ENCODE assay signal across 22 cellular contexts in genomic region chr16:84957792-84958191, GRCh38.
"Had no signal": no experiment of that assay in that cellular context is flagged by ENCODE, and none has a peak within 500 bp of the region (broad histone marks: within the 10 kb centered on the region; RNA-seq: fewer than 3 reads in every experiment).

No MANE protein-coding gene starts in this region.

- ATAC-seq: mucosa of descending colon; naive thymus-derived CD8-positive, alpha-beta T cell; psoas muscle; sciatic nerve; stimulated activated naive B cell treated with anti-CD40 and anti-IgM and Interleukin-4, amounts not matched to agents 10 μg/mL and 1 μg/mL and 100 μg/mL, for 72 hours; stimulated activated naive CD8-positive, alpha-beta T cell treated with anti-CD3 and anti-CD28 coated beads, Interleukin-15, amount 100 ng/mL, for 72 hours had no signal

- H3K4me3 ChIP-seq: dorsolateral prefrontal cortex, mucosa of descending colon, psoas muscle, spleen, testis, tibial nerve had no signal

- DNase-seq: cortex of kidney; dorsolateral prefrontal cortex; effector CD8-positive, alpha-beta T cell; foreskin melanocyte; head of caudate nucleus; hippocampal formation; kidney glomerular epithelial cell; mucosa of descending colon; naive thymus-derived CD8-positive, alpha-beta T cell; psoas muscle; retina; spleen; stimulated activated CD4-positive, alpha-beta T cell treated with anti-CD3 and anti-CD28 coated beads, Interleukin-15, amount 100 ng/mL, for 24 hours; stimulated activated CD4-positive, alpha-beta T cell treated with anti-CD3 and anti-CD28 coated beads, Interleukin-1b, Interleukin-23, amount 100 ng/mL, for 48 hours; stimulated activated CD4-positive, alpha-beta T cell treated with anti-CD3 and anti-CD28 coated beads, Interleukin-4, amount 100 ng/mL, for 24 hours; stimulated activated naive B cell treated with anti-CD40 and anti-IgM and Interleukin-4, amounts not matched to agents 10 μg/mL and 1 μg/mL and 100 μg/mL, for 72 hours; stimulated activated naive CD8-positive, alpha-beta T cell treated with anti-CD3 and anti-CD28 coated beads, Interleukin-15, amount 100 ng/mL, for 72 hours; testis had no signal

- H3K9me3 ChIP-seq: mucosa of descending colon, neutrophil, psoas muscle, spleen, testis, tibial nerve had no signal

- FAIRE-seq: islet of Langerhans had no signal

- H3K27me3 ChIP-seq: dorsolateral prefrontal cortex, testis, tibial nerve had no signal

- H3K36me3 ChIP-seq: neutrophil, spleen, tibial nerve had no signal

- H3K27ac ChIP-seq: dorsolateral prefrontal cortex, neutrophil, psoas muscle, spleen, testis, tibial nerve had no signal
